ENCODE assay signal across 1 cellular context in the genomic region with DNA sequence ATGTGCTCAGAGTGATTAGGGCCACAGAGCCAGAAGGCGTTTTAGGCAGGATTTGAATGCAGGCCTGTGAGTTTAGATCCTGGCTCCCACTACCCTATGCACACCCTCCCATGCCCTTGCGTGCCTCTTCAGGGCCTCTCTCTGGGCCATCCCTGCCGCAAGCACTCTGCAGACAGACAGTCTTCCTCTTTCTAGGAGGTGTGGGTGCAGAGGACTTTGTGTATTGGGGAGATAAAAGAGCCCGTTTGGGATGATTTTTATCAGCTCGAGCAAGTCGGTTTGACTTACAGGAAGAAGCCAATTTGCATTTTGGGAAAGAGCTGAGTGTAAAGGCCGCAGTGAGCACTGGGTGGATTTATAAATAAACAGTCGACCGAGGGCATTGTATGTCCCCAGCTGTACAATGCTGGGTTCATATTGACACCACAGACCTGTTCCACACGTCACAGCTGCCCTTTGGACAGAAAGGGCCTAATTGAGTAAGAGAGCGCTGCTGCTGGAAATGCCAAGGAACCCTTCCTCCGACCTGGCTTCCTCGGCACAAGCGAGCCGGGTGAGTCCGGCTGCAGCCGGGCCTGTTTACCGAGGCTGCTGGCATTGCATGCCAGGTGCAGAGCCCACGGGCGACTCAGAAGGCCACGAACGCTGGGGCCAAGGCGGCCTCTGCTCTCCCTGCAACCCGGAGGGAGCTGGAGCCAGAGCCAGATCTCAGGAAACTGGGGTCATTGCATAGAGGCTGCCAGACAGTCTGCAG.
TF ChIP-seq lines count a peak whose summit lies in the region.

No MANE protein-coding gene starts in this region.

TF ChIP-seq in HepG2, 621 proteins besides CTCF, POLR2A, EP300 and RAD21 (continued from another document and continues in another):
- TF ChIP-seq, protein P1, sequence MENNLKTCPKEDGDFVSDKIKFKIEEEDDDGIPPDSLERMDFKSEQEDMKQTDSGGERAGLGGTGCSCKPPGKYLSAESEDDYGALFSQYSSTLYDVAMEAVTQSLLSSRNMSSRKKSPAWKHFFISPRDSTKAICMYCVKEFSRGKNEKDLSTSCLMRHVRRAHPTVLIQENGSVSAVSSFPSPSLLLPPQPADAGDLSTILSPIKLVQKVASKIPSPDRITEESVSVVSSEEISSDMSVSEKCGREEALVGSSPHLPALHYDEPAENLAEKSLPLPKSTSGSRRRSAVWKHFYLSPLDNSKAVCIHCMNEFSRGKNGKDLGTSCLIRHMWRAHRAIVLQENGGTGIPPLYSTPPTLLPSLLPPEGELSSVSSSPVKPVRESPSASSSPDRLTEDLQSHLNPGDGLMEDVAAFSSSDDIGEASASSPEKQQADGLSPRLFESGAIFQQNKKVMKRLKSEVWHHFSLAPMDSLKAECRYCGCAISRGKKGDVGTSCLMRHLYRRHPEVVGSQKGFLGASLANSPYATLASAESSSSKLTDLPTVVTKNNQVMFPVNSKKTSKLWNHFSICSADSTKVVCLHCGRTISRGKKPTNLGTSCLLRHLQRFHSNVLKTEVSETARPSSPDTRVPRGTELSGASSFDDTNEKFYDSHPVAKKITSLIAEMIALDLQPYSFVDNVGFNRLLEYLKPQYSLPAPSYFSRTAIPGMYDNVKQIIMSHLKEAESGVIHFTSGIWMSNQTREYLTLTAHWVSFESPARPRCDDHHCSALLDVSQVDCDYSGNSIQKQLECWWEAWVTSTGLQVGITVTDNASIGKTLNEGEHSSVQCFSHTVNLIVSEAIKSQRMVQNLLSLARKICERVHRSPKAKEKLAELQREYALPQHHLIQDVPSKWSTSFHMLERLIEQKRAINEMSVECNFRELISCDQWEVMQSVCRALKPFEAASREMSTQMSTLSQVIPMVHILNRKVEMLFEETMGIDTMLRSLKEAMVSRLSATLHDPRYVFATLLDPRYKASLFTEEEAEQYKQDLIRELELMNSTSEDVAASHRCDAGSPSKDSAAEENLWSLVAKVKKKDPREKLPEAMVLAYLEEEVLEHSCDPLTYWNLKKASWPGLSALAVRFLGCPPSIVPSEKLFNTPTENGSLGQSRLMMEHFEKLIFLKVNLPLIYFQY (CRISPR knock-in tag; IDR thresholded peaks at IDR 0.05; ENCODE audit: borderline replicate concordance): no peak
- TF ChIP-seq ZNF251 (CRISPR knock-in tag; IDR thresholded peaks at IDR 0.05): no peak
- no peak for TF ChIP-seq DMAP1 (CRISPR knock-in tag; IDR thresholded peaks at IDR 0.05)
- TF ChIP-seq, protein P2, sequence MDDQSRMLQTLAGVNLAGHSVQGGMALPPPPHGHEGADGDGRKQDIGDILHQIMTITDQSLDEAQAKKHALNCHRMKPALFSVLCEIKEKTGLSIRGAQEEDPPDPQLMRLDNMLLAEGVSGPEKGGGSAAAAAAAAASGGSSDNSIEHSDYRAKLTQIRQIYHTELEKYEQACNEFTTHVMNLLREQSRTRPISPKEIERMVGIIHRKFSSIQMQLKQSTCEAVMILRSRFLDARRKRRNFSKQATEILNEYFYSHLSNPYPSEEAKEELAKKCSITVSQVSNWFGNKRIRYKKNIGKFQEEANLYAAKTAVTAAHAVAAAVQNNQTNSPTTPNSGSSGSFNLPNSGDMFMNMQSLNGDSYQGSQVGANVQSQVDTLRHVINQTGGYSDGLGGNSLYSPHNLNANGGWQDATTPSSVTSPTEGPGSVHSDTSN (CRISPR knock-in tag; IDR thresholded peaks at IDR 0.05; ENCODE audit: borderline replicate concordance): 0 out of 2 replicates have a peak, but pooled peaks have one; percentile 17
- no peak for TF ChIP-seq ZSCAN22 (CRISPR knock-in tag; IDR thresholded peaks at IDR 0.05)
- TF ChIP-seq BRD4 (CRISPR knock-in tag; IDR thresholded peaks at IDR 0.05): 0 out of 2 replicates have a peak, but pooled peaks have one; percentile 14
- TF ChIP-seq ZNF615 (CRISPR knock-in tag; IDR thresholded peaks at IDR 0.05; ENCODE audit: borderline replicate concordance): no peak
- TF ChIP-seq REXO4 (CRISPR knock-in tag; IDR thresholded peaks at IDR 0.05; ENCODE audit: borderline replicate concordance): no peak
- no peak; the same call in 1 of the 2 replicates for TF ChIP-seq ZNF224 (CRISPR knock-in tag; IDR thresholded peaks at IDR 0.05)
- TF ChIP-seq NFIC (IDR thresholded peaks at IDR 0.05; ENCODE audit: low read length): peak; percentile 67; the same call in 1 of the 2 replicates
- no peak for TF ChIP-seq PAX8 (CRISPR knock-in tag; IDR thresholded peaks at IDR 0.05; ENCODE audit: borderline replicate concordance)
- no peak for TF ChIP-seq RFX1 (IDR thresholded peaks at IDR 0.05)
- TF ChIP-seq ZNF879 (CRISPR knock-in tag; IDR thresholded peaks at IDR 0.05): no peak
- TF ChIP-seq HIVEP1 (CRISPR knock-in tag; IDR thresholded peaks at IDR 0.05): peak; percentile 67; the same call in 1 of the 2 replicates
- TF ChIP-seq REPIN1 (CRISPR knock-in tag; IDR thresholded peaks at IDR 0.05; ENCODE audit: borderline replicate concordance, low read depth): peak; percentile 70; the same call in 1 of the 2 replicates
- TF ChIP-seq MXI1 (IDR thresholded peaks at IDR 0.05; ENCODE audit: borderline replicate concordance, low read depth, low read length): peak; percentile 56; the same call in 1 of the 3 replicates
- TF ChIP-seq, protein P3, sequence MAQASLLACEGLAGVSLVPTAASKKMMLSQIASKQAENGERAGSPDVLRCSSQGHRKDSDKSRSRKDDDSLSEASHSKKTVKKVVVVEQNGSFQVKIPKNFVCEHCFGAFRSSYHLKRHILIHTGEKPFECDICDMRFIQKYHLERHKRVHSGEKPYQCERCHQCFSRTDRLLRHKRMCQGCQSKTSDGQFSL (CRISPR knock-in tag; IDR thresholded peaks at IDR 0.05): no peak
- TF ChIP-seq ZNF382 (CRISPR knock-in tag; IDR thresholded peaks at IDR 0.05; ENCODE audit: borderline replicate concordance): no peak
- no peak for TF ChIP-seq MBNL3 (CRISPR knock-in tag; conservative IDR thresholded peaks at IDR 0.05)
- TF ChIP-seq SALL1 (CRISPR knock-in tag; IDR thresholded peaks at IDR 0.05): peak; percentile 90
- TF ChIP-seq, protein P4, sequence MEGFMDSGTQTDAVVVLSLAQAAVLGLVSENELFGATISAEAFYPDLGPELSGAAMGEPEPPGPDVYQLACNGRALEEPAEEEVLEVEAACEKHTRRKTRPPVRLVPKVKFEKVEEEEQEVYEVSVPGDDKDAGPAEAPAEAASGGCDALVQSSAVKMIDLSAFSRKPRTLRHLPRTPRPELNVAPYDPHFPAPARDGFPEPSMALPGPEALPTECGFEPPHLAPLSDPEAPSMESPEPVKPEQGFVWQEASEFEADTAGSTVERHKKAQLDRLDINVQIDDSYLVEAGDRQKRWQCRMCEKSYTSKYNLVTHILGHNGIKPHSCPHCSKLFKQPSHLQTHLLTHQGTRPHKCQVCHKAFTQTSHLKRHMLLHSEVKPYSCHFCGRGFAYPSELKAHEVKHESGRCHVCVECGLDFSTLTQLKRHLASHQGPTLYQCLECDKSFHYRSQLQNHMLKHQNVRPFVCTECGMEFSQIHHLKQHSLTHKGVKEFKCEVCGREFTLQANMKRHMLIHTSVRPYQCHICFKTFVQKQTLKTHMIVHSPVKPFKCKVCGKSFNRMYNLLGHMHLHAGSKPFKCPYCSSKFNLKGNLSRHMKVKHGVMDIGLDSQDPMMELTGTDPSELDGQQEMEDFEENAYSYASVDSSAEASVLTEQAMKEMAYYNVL (CRISPR knock-in tag; IDR thresholded peaks at IDR 0.05; ENCODE audit: borderline replicate concordance): peak; percentile 53; the same call in 1 of the 2 replicates
- TF ChIP-seq ZNF678 (CRISPR knock-in tag; IDR thresholded peaks at IDR 0.05): no peak
- TF ChIP-seq KDM1A (CRISPR knock-in tag; IDR thresholded peaks at IDR 0.05): no peak
- no peak for TF ChIP-seq RFXAP (CRISPR knock-in tag; IDR thresholded peaks at IDR 0.05; ENCODE audit: borderline replicate concordance)
- no peak for TF ChIP-seq ZNF816 (CRISPR knock-in tag; IDR thresholded peaks at IDR 0.05; ENCODE audit: borderline replicate concordance)
- TF ChIP-seq ZNF709 (CRISPR knock-in tag; IDR thresholded peaks at IDR 0.05): no peak
- TF ChIP-seq ZNF839 (CRISPR knock-in tag; IDR thresholded peaks at IDR 0.05; ENCODE audit: borderline replicate concordance): no peak
- TF ChIP-seq NR3C1 (CRISPR knock-in tag; IDR thresholded peaks at IDR 0.05): no peak
- peak; percentile 51; the same call in 1 of the 2 replicates for TF ChIP-seq ZNF644 (CRISPR knock-in tag; IDR thresholded peaks at IDR 0.05; ENCODE audit: low read depth)
- peak; percentile 45; the same call in 1 of the 2 replicates for TF ChIP-seq CBFB (CRISPR knock-in tag; IDR thresholded peaks at IDR 0.05)
- no peak for TF ChIP-seq FIP1L1 (IDR thresholded peaks at IDR 0.05; ENCODE audit: borderline replicate concordance, insufficient read depth, low read depth, low read length)
- TF ChIP-seq, protein P5, sequence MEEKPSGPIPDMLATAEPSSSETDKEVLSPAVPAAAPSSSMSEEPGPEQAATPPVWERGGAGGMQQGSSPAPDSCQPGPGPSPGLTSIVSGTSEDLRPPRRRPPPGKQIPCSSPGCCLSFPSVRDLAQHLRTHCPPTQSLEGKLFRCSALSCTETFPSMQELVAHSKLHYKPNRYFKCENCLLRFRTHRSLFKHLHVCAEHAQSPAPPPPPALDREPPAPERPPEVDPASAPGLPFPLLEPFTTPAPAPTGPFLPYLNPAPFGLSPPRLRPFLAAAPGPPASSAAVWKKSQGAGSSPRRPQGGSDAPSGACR (CRISPR knock-in tag; IDR thresholded peaks at IDR 0.05): 0 out of 2 replicates have a peak, but pooled peaks have one; percentile 69
- TF ChIP-seq, protein P6, sequence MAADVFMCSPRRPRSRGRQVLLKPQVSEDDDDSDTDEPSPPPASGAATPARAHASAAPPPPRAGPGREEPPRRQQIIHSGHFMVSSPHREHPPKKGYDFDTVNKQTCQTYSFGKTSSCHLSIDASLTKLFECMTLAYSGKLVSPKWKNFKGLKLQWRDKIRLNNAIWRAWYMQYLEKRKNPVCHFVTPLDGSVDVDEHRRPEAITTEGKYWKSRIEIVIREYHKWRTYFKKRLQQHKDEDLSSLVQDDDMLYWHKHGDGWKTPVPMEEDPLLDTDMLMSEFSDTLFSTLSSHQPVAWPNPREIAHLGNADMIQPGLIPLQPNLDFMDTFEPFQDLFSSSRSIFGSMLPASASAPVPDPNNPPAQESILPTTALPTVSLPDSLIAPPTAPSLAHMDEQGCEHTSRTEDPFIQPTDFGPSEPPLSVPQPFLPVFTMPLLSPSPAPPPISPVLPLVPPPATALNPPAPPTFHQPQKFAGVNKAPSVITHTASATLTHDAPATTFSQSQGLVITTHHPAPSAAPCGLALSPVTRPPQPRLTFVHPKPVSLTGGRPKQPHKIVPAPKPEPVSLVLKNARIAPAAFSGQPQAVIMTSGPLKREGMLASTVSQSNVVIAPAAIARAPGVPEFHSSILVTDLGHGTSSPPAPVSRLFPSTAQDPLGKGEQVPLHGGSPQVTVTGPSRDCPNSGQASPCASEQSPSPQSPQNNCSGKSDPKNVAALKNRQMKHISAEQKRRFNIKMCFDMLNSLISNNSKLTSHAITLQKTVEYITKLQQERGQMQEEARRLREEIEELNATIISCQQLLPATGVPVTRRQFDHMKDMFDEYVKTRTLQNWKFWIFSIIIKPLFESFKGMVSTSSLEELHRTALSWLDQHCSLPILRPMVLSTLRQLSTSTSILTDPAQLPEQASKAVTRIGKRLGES (CRISPR knock-in tag; IDR thresholded peaks at IDR 0.05; ENCODE audit: borderline replicate concordance): no peak
- no peak for TF ChIP-seq ISX (CRISPR knock-in tag; conservative IDR thresholded peaks at IDR 0.05)
- TF ChIP-seq STAT5B (CRISPR knock-in tag; IDR thresholded peaks at IDR 0.05): no peak
- TF ChIP-seq ZNF549 (CRISPR knock-in tag; IDR thresholded peaks at IDR 0.05): no peak
- TF ChIP-seq, protein P7, sequence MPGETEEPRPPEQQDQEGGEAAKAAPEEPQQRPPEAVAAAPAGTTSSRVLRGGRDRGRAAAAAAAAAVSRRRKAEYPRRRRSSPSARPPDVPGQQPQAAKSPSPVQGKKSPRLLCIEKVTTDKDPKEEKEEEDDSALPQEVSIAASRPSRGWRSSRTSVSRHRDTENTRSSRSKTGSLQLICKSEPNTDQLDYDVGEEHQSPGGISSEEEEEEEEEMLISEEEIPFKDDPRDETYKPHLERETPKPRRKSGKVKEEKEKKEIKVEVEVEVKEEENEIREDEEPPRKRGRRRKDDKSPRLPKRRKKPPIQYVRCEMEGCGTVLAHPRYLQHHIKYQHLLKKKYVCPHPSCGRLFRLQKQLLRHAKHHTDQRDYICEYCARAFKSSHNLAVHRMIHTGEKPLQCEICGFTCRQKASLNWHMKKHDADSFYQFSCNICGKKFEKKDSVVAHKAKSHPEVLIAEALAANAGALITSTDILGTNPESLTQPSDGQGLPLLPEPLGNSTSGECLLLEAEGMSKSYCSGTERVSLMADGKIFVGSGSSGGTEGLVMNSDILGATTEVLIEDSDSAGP (CRISPR knock-in tag; IDR thresholded peaks at IDR 0.05; ENCODE audit: borderline replicate concordance): peak; percentile 85
- no peak for TF ChIP-seq SMARCE1 (IDR thresholded peaks at IDR 0.05; ENCODE audit: borderline replicate concordance)
- TF ChIP-seq, protein P8, sequence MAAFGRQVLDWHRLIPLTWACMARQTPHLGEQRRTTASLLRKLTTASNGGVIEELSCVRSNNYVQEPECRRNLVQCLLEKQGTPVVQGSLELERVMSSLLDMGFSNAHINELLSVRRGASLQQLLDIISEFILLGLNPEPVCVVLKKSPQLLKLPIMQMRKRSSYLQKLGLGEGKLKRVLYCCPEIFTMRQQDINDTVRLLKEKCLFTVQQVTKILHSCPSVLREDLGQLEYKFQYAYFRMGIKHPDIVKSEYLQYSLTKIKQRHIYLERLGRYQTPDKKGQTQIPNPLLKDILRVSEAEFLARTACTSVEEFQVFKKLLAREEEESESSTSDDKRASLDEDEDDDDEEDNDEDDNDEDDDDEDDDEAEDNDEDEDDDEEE (CRISPR knock-in tag; IDR thresholded peaks at IDR 0.05): no peak
- TF ChIP-seq ZNF7 (CRISPR knock-in tag; IDR thresholded peaks at IDR 0.05): no peak
- TF ChIP-seq ISL2 (CRISPR knock-in tag; IDR thresholded peaks at IDR 0.05): peak; percentile 76; the same call in 1 of the 2 replicates
- no peak for TF ChIP-seq ATM (IDR thresholded peaks at IDR 0.05; ENCODE audit: borderline replicate concordance)
- TF ChIP-seq ZNF101 (CRISPR knock-in tag; IDR thresholded peaks at IDR 0.05; ENCODE audit: borderline replicate concordance, low read depth): no peak
- TF ChIP-seq, protein P9, sequence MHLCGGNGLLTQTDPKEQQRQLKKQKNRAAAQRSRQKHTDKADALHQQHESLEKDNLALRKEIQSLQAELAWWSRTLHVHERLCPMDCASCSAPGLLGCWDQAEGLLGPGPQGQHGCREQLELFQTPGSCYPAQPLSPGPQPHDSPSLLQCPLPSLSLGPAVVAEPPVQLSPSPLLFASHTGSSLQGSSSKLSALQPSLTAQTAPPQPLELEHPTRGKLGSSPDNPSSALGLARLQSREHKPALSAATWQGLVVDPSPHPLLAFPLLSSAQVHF (CRISPR knock-in tag; IDR thresholded peaks at IDR 0.05): no peak
